1 cellular context compared by ENCODE assay signal in the genomic region with DNA sequence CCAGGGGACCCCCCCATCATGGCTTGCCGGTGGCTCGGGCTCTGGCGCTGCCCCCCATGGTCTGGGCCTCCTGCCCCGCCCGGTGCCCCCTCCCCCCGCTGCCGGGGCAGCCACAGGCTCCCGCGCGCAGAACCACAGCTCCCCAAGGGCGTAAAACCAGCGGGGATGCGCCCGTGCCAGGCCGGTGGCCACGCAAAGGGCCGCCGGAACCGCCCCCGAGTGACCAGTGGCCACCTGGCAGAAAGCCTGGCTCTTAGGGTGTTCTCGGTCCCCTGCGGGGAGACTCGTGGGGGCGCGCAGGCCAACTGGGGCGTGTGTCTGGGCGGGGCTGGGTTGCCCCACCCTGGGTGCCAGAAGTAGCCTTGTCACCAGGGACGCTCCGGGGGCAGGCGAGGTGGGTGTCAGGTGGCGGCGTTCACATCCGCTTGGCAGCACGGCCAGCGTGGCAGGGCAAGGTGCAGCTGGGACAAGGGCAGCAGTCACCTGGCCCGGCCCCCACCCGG.
A peak's percentile ranks its signal among the peaks of the same experiment; 100 is the strongest.
TF ChIP-seq lines count a peak whose summit lies in the region.

No MANE protein-coding gene starts in this region.

TF ChIP-seq in HepG2, 621 proteins besides CTCF, POLR2A, EP300 and RAD21:
- TF ChIP-seq TBX2 (CRISPR knock-in tag; IDR thresholded peaks at IDR 0.05; ENCODE audit: borderline replicate concordance): 0 out of 2 replicates have a peak, but pooled peaks have one; percentile 21
- no peak for TF ChIP-seq FOXA3 (CRISPR knock-in tag; IDR thresholded peaks at IDR 0.05)
- peak; percentile 54; the same call in 1 of the 2 replicates for TF ChIP-seq HIC2 (CRISPR knock-in tag; IDR thresholded peaks at IDR 0.05; ENCODE audit: low read depth)
- no peak for TF ChIP-seq TBP (CRISPR knock-in tag; IDR thresholded peaks at IDR 0.05)
- TF ChIP-seq HNRNPL (IDR thresholded peaks at IDR 0.05; ENCODE audit: low read depth, low read length): 0 out of 2 replicates have a peak, but pooled peaks have one; percentile 46
- TF ChIP-seq CAMTA2 (CRISPR knock-in tag; IDR thresholded peaks at IDR 0.05; ENCODE audit: borderline replicate concordance): no peak
- TF ChIP-seq SAP130 (CRISPR knock-in tag; IDR thresholded peaks at IDR 0.05; ENCODE audit: low read depth): peak; percentile 15; the same call in 1 of the 2 replicates
